Comparison of ENCODE assay signal across 17 cellular contexts in genomic region chr3:122004123-122004522, GRCh38. TPM values are rescaled to one million over a fixed set of nuclear protein-coding genes. Genes with fewer than 3 reads are reported as not detected.
DNase-seq lines count a peak whose midpoint lies in the region; ATAC-seq and TF ChIP-seq lines count a peak whose summit lies in the region.
"Had no signal": no experiment of that assay in that cellular context is flagged by ENCODE, and none has a peak within 500 bp of the region (broad histone marks: within the 10 kb centered on the region; RNA-seq: fewer than 3 reads in every experiment).

No MANE protein-coding gene starts in this region.

- no peak overlapping the region for H3K4me3 Mint-ChIP-seq in activated CD8-positive, alpha-beta T cell treated with anti-CD3 and anti-CD28 coated beads for 36 hours
- H3K4me3 Mint-ChIP-seq: natural killer cell treated with Interleukin-12 subunit alpha and Interleukin-12 subunit beta and Interleukin-15 and Interleukin-18, amount 100 ng/mL, for 72 hours had no signal

- no peaks in the 10 kb centered on the region for H3K36me3 Mint-ChIP-seq in activated CD8-positive, alpha-beta T cell treated with anti-CD3 and anti-CD28 coated beads for 36 hours (ENCODE audit: low read depth)
- H3K36me3 Mint-ChIP-seq: natural killer cell treated with Interleukin-12 subunit alpha and Interleukin-12 subunit beta and Interleukin-15 and Interleukin-18, amount 100 ng/mL, for 72 hours had no signal

- H3K4me2 ChIP-seq in KMS-11: peak overlapping the region; percentile 100

- DNase-seq in CD1c-positive myeloid dendritic cell (ENCODE audit: extremely low spot score) (peak; percentile 53), NCI-H774 (lab: John Stamatoyannopoulos, UW) (peak; percentile 49), hepatic stellate cell (ENCODE audit: low spot score) (no peak), GM10248 (ENCODE audit: extremely low spot score) (no peak)
- DNase-seq in activated CD8-positive, alpha-beta T cell treated with anti-CD3 and anti-CD28 coated beads for 36 hours: no peak
- DNase-seq: BE2C, colonic mucosa, hypothalamus, left ventricle myocardium superior, NCI-H526 treated with DMSO at 0.1 percent for 48 hours, uterus had no signal

- H3K79me2 ChIP-seq in KMS-11 (ENCODE audit: insufficient read depth, low read depth): no peaks in the 10 kb centered on the region

- no peak overlapping the region for H3K4me3 ChIP-seq in KMS-11 (IDR thresholded peaks at IDR 0.05; ENCODE audit: insufficient read depth, low read depth, low read length)
- H3K4me3 ChIP-seq: colonic mucosa, uterus had no signal

- no peaks in the 10 kb centered on the region for H4K20me1 ChIP-seq in KMS-11 (ENCODE audit: insufficient read depth)

- H3K4me1 ChIP-seq in KMS-11 (ENCODE audit: low read depth, poor library complexity, severe bottlenecking): peaks cover 50% of the 10 kb centered on the region
- H3K4me1 ChIP-seq: BE2C, colonic mucosa, uterus had no signal

- peaks cover 18% of the 10 kb centered on the region for H3K27me3 Mint-ChIP-seq in activated CD8-positive, alpha-beta T cell treated with anti-CD3 and anti-CD28 coated beads for 36 hours

- peak overlapping the region; percentile 50; the same call in 1 of the 2 replicates for H2AFZ ChIP-seq in KMS-11 (ENCODE audit: low read depth)

- intact Hi-C loops in activated CD8-positive, alpha-beta T cell treated with anti-CD3 and anti-CD28 coated beads for 36 hours (cut with micrococcal nuclease): no loop called here

- peaks cover 17% of the 10 kb centered on the region for H3K4me1 Mint-ChIP-seq in activated CD8-positive, alpha-beta T cell treated with anti-CD3 and anti-CD28 coated beads for 36 hours (ENCODE audit: low read depth)

- POLR2A ChIA-PET in GM10248 (lab: Yijun Ruan, JAX): no interaction called here
- POLR2A ChIA-PET in activated CD8-positive, alpha-beta T cell treated with anti-CD3 and anti-CD28 coated beads for 36 hours (lab: Charles Lee): no interaction called here

- H3K27me3 ChIP-seq in KMS-11 (ENCODE audit: insufficient read depth, low read depth): no peaks in the 10 kb centered on the region
- H3K27me3 ChIP-seq: colonic mucosa, uterus had no signal

- CTCF ChIA-PET in GM10248 (lab: Yijun Ruan, JAX): interaction anchor here (0.9 to 3.4 kb wide), 9 partner anchors 8 to 173 kb away, joined by 3 to 18 read pairs (median 5); no protein-coding TSS in a partner anchor
- CTCF ChIA-PET in activated CD8-positive, alpha-beta T cell treated with anti-CD3 and anti-CD28 coated beads for 36 hours (lab: Charles Lee): no interaction called here

- peak; percentile 51 for ATAC-seq in esophagus mucosa
- ATAC-seq in activated CD8-positive, alpha-beta T cell treated with anti-CD3 and anti-CD28 coated beads for 36 hours: no peak
- no peak for ATAC-seq in GM18520 (IDR thresholded peaks at IDR 0.05; ENCODE audit: unreplicated experiment)
- ATAC-seq: left ventricle myocardium superior; natural killer cell treated with Interleukin-12 subunit alpha and Interleukin-12 subunit beta and Interleukin-15 and Interleukin-18, amount 100 ng/mL, for 72 hours had no signal

- peak overlapping the region; percentile 81 for H3K27ac ChIP-seq in KMS-11
- H3K27ac ChIP-seq: colonic mucosa, HL-60, uterus had no signal

- no peak overlapping the region for H3K27ac Mint-ChIP-seq in activated CD8-positive, alpha-beta T cell treated with anti-CD3 and anti-CD28 coated beads for 36 hours
- H3K27ac Mint-ChIP-seq: natural killer cell treated with Interleukin-12 subunit alpha and Interleukin-12 subunit beta and Interleukin-15 and Interleukin-18, amount 100 ng/mL, for 72 hours had no signal

- TF ChIP-seq CTCF in KMS-11 (conservative IDR thresholded peaks at IDR 0.05; ENCODE audit: low read depth, low read length) (no peak), GM10248 (IDR thresholded peaks at IDR 0.05; ENCODE audit: control extremely low read depth, extremely low read depth, low read depth, missing control alignments) (no peak)
- no peak for TF ChIP-seq CTCF in activated CD8-positive, alpha-beta T cell treated with anti-CD3 and anti-CD28 coated beads for 36 hours (IDR thresholded peaks at IDR 0.05)

- H3K9me3 Mint-ChIP-seq in activated CD8-positive, alpha-beta T cell treated with anti-CD3 and anti-CD28 coated beads for 36 hours: no peaks in the 10 kb centered on the region
- H3K9me3 Mint-ChIP-seq: natural killer cell treated with Interleukin-12 subunit alpha and Interleukin-12 subunit beta and Interleukin-15 and Interleukin-18, amount 100 ng/mL, for 72 hours had no signal

- H3K9ac ChIP-seq in KMS-11: no peak overlapping the region

- H3K36me3 ChIP-seq in KMS-11 (ENCODE audit: insufficient read depth): no peaks in the 10 kb centered on the region
- H3K36me3 ChIP-seq: BE2C, colonic mucosa, uterus had no signal

RNA-seq across cellular contexts. Expression of gene ILDR1, which starts 17.9 kb away (rescaled TPM):
- 6.3 TPM for total RNA-seq in esophagus mucosa
- not detected for total RNA-seq in activated CD8-positive, alpha-beta T cell treated with anti-CD3 and anti-CD28 coated beads for 36 hours

RNA-seq across cellular contexts. Expression of gene CD86, which starts 51.0 kb away (rescaled TPM):
- 1.2 TPM for total RNA-seq in esophagus mucosa
- under 1 TPM; 0.43 to 0.52 TPM for total RNA-seq in activated CD8-positive, alpha-beta T cell treated with anti-CD3 and anti-CD28 coated beads for 36 hours
- total RNA-seq: MCF 10A had no signal

Comparison
In these comparisons a context has a peak if more than half of its experiments do, and no peak if none do; other contexts are left out.
1. DNase-seq: peak in CD1c-positive myeloid dendritic cell (single experiment) and NCI-H774 (single experiment); none in hepatic stellate cell (single experiment), GM10248 (single experiment) and activated CD8-positive, alpha-beta T cell treated with anti-CD3 and anti-CD28 coated beads for 36 hours (single experiment).